Comparison of ENCODE assay signal across 9 cellular contexts in genomic region chr13:30892966-30893365, GRCh38. TPM values are rescaled to one million over a fixed set of nuclear protein-coding genes. Genes with fewer than 3 reads are reported as not detected.
DNase-seq lines count a peak whose midpoint lies in the region; ATAC-seq and TF ChIP-seq lines count a peak whose summit lies in the region.
"Had no signal": no experiment of that assay in that cellular context is flagged by ENCODE, and none has a peak within 500 bp of the region (broad histone marks: within the 10 kb centered on the region; RNA-seq: fewer than 3 reads in every experiment).

No MANE protein-coding gene starts in this region.

- no peak for ATAC-seq in activated CD8-positive, alpha-beta T cell treated with anti-CD3 and anti-CD28 coated beads for 36 hours
- no peak for ATAC-seq in activated CD8-positive, alpha-beta T cell treated with anti-CD3 and anti-CD28 coated beads, Interleukin-2, amount 10 ng/mL, durations not matched to agents 7 days and 5 days
- ATAC-seq in foreskin keratinocyte (peak; percentile 72), thoracic aorta (ENCODE audit: insufficient number of reproducible peaks, low FRiP score, low read depth) (no peak), HG03378 (IDR thresholded peaks at IDR 0.05; ENCODE audit: unreplicated experiment) (no peak)

- H3K9me3 ChIP-seq in thoracic aorta, result no peaks in the 10 kb centered on the region

- no peaks in the 10 kb centered on the region for H3K9me3 Mint-ChIP-seq in activated CD8-positive, alpha-beta T cell treated with anti-CD3 and anti-CD28 coated beads for 36 hours
- H3K9me3 Mint-ChIP-seq in activated CD8-positive, alpha-beta T cell treated with anti-CD3 and anti-CD28 coated beads, Interleukin-2, amount 10 ng/mL, durations not matched to agents 7 days and 5 days (ENCODE audit: insufficient read depth), result no peaks in the 10 kb centered on the region

- H3K27me3 ChIP-seq in foreskin keratinocyte, result peaks cover 7% of the 10 kb centered on the region
- H3K27me3 ChIP-seq in thoracic aorta (replicated peaks; ENCODE audit: insufficient read depth), result no peaks in the 10 kb centered on the region

- peaks cover 23% of the 10 kb centered on the region for H3K27me3 Mint-ChIP-seq in activated CD8-positive, alpha-beta T cell treated with anti-CD3 and anti-CD28 coated beads for 36 hours
- peaks cover 9% of the 10 kb centered on the region for H3K27me3 Mint-ChIP-seq in activated CD8-positive, alpha-beta T cell treated with anti-CD3 and anti-CD28 coated beads, Interleukin-2, amount 10 ng/mL, durations not matched to agents 7 days and 5 days (ENCODE audit: low read depth)

- no peak overlapping the region for H3K4me3 ChIP-seq in thoracic aorta

- no peaks in the 10 kb centered on the region for H3K4me1 Mint-ChIP-seq in activated CD8-positive, alpha-beta T cell treated with anti-CD3 and anti-CD28 coated beads for 36 hours (ENCODE audit: low read depth)
- no peaks in the 10 kb centered on the region for H3K4me1 Mint-ChIP-seq in activated CD8-positive, alpha-beta T cell treated with anti-CD3 and anti-CD28 coated beads, Interleukin-2, amount 10 ng/mL, durations not matched to agents 7 days and 5 days (ENCODE audit: low read depth)

- CTCF ChIA-PET in activated CD8-positive, alpha-beta T cell treated with anti-CD3 and anti-CD28 coated beads for 36 hours (lab: Charles Lee), result interaction anchor here (0.7 to 1.9 kb wide), 13 partner anchors 8 to 218 kb away, joined by 3 to 7 read pairs (median 3); no protein-coding TSS in a partner anchor
- CTCF ChIA-PET in activated CD8-positive, alpha-beta T cell treated with anti-CD3 and anti-CD28 coated beads, Interleukin-2, amount 10 ng/mL, durations not matched to agents 7 days and 5 days (lab: Charles Lee), result interaction anchor here (1.0 to 1.5 kb wide), 5 partner anchors 9 to 164 kb away, joined by 3 to 6 read pairs (median 4); no protein-coding TSS in a partner anchor

- no peak overlapping the region for H3K27ac Mint-ChIP-seq in activated CD8-positive, alpha-beta T cell treated with anti-CD3 and anti-CD28 coated beads for 36 hours
- no peak overlapping the region for H3K27ac Mint-ChIP-seq in activated CD8-positive, alpha-beta T cell treated with anti-CD3 and anti-CD28 coated beads, Interleukin-2, amount 10 ng/mL, durations not matched to agents 7 days and 5 days

- H3K4me3 Mint-ChIP-seq in activated CD8-positive, alpha-beta T cell treated with anti-CD3 and anti-CD28 coated beads for 36 hours, result no peak overlapping the region
- no peak overlapping the region for H3K4me3 Mint-ChIP-seq in activated CD8-positive, alpha-beta T cell treated with anti-CD3 and anti-CD28 coated beads, Interleukin-2, amount 10 ng/mL, durations not matched to agents 7 days and 5 days

- H3K36me3 ChIP-seq in thoracic aorta, result no peaks in the 10 kb centered on the region

- intact Hi-C loops in activated CD8-positive, alpha-beta T cell treated with anti-CD3 and anti-CD28 coated beads for 36 hours (cut with micrococcal nuclease), result no loop called here

- no peak overlapping the region for H3K27ac ChIP-seq in foreskin keratinocyte
- no peak overlapping the region for H3K27ac ChIP-seq in thoracic aorta
- H3K27ac ChIP-seq: HL-60 had no signal

- POLR2A ChIA-PET in activated CD8-positive, alpha-beta T cell treated with anti-CD3 and anti-CD28 coated beads for 36 hours (lab: Charles Lee), result no interaction called here
- POLR2A ChIA-PET in activated CD8-positive, alpha-beta T cell treated with anti-CD3 and anti-CD28 coated beads, Interleukin-2, amount 10 ng/mL, durations not matched to agents 7 days and 5 days (lab: Charles Lee), result no interaction called here

- H3K36me3 Mint-ChIP-seq in activated CD8-positive, alpha-beta T cell treated with anti-CD3 and anti-CD28 coated beads for 36 hours (ENCODE audit: low read depth), result no peaks in the 10 kb centered on the region
- no peaks in the 10 kb centered on the region for H3K36me3 Mint-ChIP-seq in activated CD8-positive, alpha-beta T cell treated with anti-CD3 and anti-CD28 coated beads, Interleukin-2, amount 10 ng/mL, durations not matched to agents 7 days and 5 days (ENCODE audit: low read depth)

- TF ChIP-seq CTCF in activated CD8-positive, alpha-beta T cell treated with anti-CD3 and anti-CD28 coated beads for 36 hours (IDR thresholded peaks at IDR 0.05), result peak; percentile 39
- peak; percentile 63 for TF ChIP-seq CTCF in foreskin keratinocyte (conservative IDR thresholded peaks at IDR 0.05)
- peak; percentile 34 for TF ChIP-seq CTCF in thoracic aorta (IDR thresholded peaks at IDR 0.05)

- H3K4me1 ChIP-seq in foreskin keratinocyte (no peaks in the 10 kb centered on the region), thoracic aorta (ENCODE audit: control insufficient read depth in 1 of 2, low read depth in 2 of 2) (peaks cover 17 to 37% of the 10 kb centered on the region in 2 donors)

- DNase-seq in activated CD8-positive, alpha-beta T cell treated with anti-CD3 and anti-CD28 coated beads for 36 hours, result peak; percentile 45
- DNase-seq in activated CD8-positive, alpha-beta T cell treated with anti-CD3 and anti-CD28 coated beads, Interleukin-2, amount 10 ng/mL, durations not matched to agents 7 days and 5 days, result no peak
- DNase-seq in RKO (ENCODE audit: low spot score) (peak; percentile 41), foreskin keratinocyte (no peak), thoracic aorta (ENCODE audit: low spot score) (no peak), DMS153 (lab: John Stamatoyannopoulos, UW) (no peak), GM19238 (ENCODE audit: insufficient read length, low spot score) (no peak)

RNA-seq across cellular contexts. Expression of gene MEDAG, which starts 13.1 kb away (rescaled TPM):
- not detected for total RNA-seq in activated CD8-positive, alpha-beta T cell treated with anti-CD3 and anti-CD28 coated beads for 36 hours
- total RNA-seq in activated CD8-positive, alpha-beta T cell treated with anti-CD3 and anti-CD28 coated beads, Interleukin-2, amount 10 ng/mL, durations not matched to agents 7 days and 5 days, result not detected
- total RNA-seq in foreskin keratinocyte (not detected in 2 replicates), thoracic aorta (100 to 1,000 TPM; 163 to 634 TPM)
- not detected in 2 replicates for polyA plus RNA-seq in foreskin keratinocyte

RNA-seq across cellular contexts. Expression of gene TEX26, which starts 39.5 kb away (rescaled TPM):
- not detected for total RNA-seq in activated CD8-positive, alpha-beta T cell treated with anti-CD3 and anti-CD28 coated beads for 36 hours
- total RNA-seq in activated CD8-positive, alpha-beta T cell treated with anti-CD3 and anti-CD28 coated beads, Interleukin-2, amount 10 ng/mL, durations not matched to agents 7 days and 5 days, result not detected
- total RNA-seq in foreskin keratinocyte (not detected in 2 replicates), thoracic aorta (not detected)
- polyA plus RNA-seq in foreskin keratinocyte, result not detected in 2 replicates

Comparison
In these comparisons a context has a peak if more than half of its experiments do, and no peak if none do; other contexts are left out.
1. DNase-seq: peak in activated CD8-positive, alpha-beta T cell treated with anti-CD3 and anti-CD28 coated beads for 36 hours (single experiment) and RKO (single experiment); none in activated CD8-positive, alpha-beta T cell treated with anti-CD3 and anti-CD28 coated beads, Interleukin-2, amount 10 ng/mL, durations not matched to agents 7 days and 5 days (single experiment), foreskin keratinocyte (0 of 2), thoracic aorta (single experiment), DMS153 (single experiment) and GM19238 (single experiment).
2. RNA of gene MEDAG, which starts 13.1 kb away (total RNA-seq): 163 to 634 TPM in thoracic aorta; not detected in activated CD8-positive, alpha-beta T cell treated with anti-CD3 and anti-CD28 coated beads for 36 hours, not detected in activated CD8-positive, alpha-beta T cell treated with anti-CD3 and anti-CD28 coated beads, Interleukin-2, amount 10 ng/mL, durations not matched to agents 7 days and 5 days and not detected in foreskin keratinocyte; every median in the first group is over 100 times any median in the second.
3. Peak in every context shown above with its lines, with median percentiles within 50 percentile points of each other: CTCF ChIP-seq.